ENCODE assay signal across 8 cellular contexts in genomic region chr5:36152324-36153298, GRCh38. TPM values are rescaled to one million over a fixed set of nuclear protein-coding genes. Genes with fewer than 3 reads are reported as not detected.
DNase-seq lines count a peak whose midpoint lies in the region; ATAC-seq and TF ChIP-seq lines count a peak whose summit lies in the region.

No MANE protein-coding gene starts in this region.

- no peak for TF ChIP-seq CTCF in H9 (conservative IDR thresholded peaks at IDR 0.05)
- TF ChIP-seq CTCF in Peyer's patch (IDR thresholded peaks at IDR 0.05), result no peak

- H4K5ac ChIP-seq in H9 (ENCODE audit: insufficient read length, low read depth, low read length), result no peak overlapping the region

- DNase-seq in DMS53 (lab: John Stamatoyannopoulos, UW) (peak; percentile 24), DMS53 treated with DMSO at 0.1 percent for 48 hours (lab: John Stamatoyannopoulos, UW; ENCODE audit: unreplicated experiment) (no peak), H9 (no peak), Peyer's patch (no peak)
- DNase-seq in effector memory CD4-positive, alpha-beta T cell, result no peak

- peak overlapping the region; percentile 96 for H3K9ac ChIP-seq in H9 (ENCODE audit: extremely low read depth, insufficient read length, low read length)
- peak overlapping the region; percentile 73 to 92 for H3K9ac ChIP-seq in mucosa of rectum (ENCODE audit: low read depth in 1 of 2, low read length in 2 of 2)

- H3K4me3 Mint-ChIP-seq in H9, result peak overlapping the region; percentile 88 to 95

- WGBS in H9 (ENCODE audit: extremely low coverage, insufficient read length, low lambda C conversion rate), result no CpG with 5 or more reads among the region's 24 CpGs

- no peaks in the 10 kb centered on the region for H4K20me1 ChIP-seq in H9 (ENCODE audit: control insufficient read depth, insufficient read depth, insufficient read length)

- H2AK5ac ChIP-seq in H9 (ENCODE audit: insufficient read length, low read length), result no peak overlapping the region

- H3K27me3 ChIP-seq in H9 (ENCODE audit: insufficient read depth, low read length), result no peaks in the 10 kb centered on the region
- no peaks in the 10 kb centered on the region for H3K27me3 ChIP-seq in Peyer's patch
- H3K27me3 ChIP-seq in effector memory CD4-positive, alpha-beta T cell (replicated peaks; ENCODE audit: control insufficient read depth, insufficient read depth, low read length, poor library complexity, severe bottlenecking), result no peaks in the 10 kb centered on the region
- no peaks in the 10 kb centered on the region for H3K27me3 ChIP-seq in mucosa of rectum (ENCODE audit: control insufficient read depth in 2 of 2, insufficient read depth in 2 of 2, low read length in 2 of 2)

- no peak overlapping the region for H2BK120ac ChIP-seq in H9 (ENCODE audit: low read depth, low read length, poor library complexity, severe bottlenecking)

- H3K79me2 ChIP-seq in H9 (ENCODE audit: insufficient read depth, low read length), result peaks cover 4% of the 10 kb centered on the region; the same call in 1 of the 2 replicates

- H2BK5ac ChIP-seq in H9 (ENCODE audit: insufficient read length, low read length), result no peak overlapping the region

- ATAC-seq in HG02981 (IDR thresholded peaks at IDR 0.05; ENCODE audit: unreplicated experiment) (no peak), HG03439 (IDR thresholded peaks at IDR 0.05; ENCODE audit: unreplicated experiment) (no peak)

- H3K18ac ChIP-seq in H9 (ENCODE audit: insufficient read length, low read depth, low read length), result no peak overlapping the region

- H3K27ac Mint-ChIP-seq in H9, result peak overlapping the region; percentile 43 to 92 (median 74)

- peaks cover 21 to 32% of the 10 kb centered on the region in 2 experiments for H3K4me1 Mint-ChIP-seq in H9

- H2AFZ ChIP-seq in H9 (ENCODE audit: low read length), result peak overlapping the region; percentile 42

- H3K14ac ChIP-seq in H9 (ENCODE audit: insufficient read depth, low read length), result peak overlapping the region; percentile 52; the same call in 1 of the 2 replicates

- no peak for TF ChIP-seq POLR2A in Peyer's patch (IDR thresholded peaks at IDR 0.05)

- no peak overlapping the region for H3T11ph ChIP-seq in H9 (ENCODE audit: low read length)

- H3K4me3 ChIP-seq in Peyer's patch (peak overlapping the region; percentile 70 to 94 (median 84)), mucosa of rectum (ENCODE audit: low read length in 2 of 2) (peak overlapping the region; percentile 91 to 98)
- peak overlapping the region; percentile 85 for H3K4me3 ChIP-seq in effector memory CD4-positive, alpha-beta T cell (ENCODE audit: insufficient read depth, low read depth, low read length, poor library complexity, severe bottlenecking)

- peak overlapping the region; percentile 92 for H3K4me2 ChIP-seq in H9 (ENCODE audit: insufficient read depth, insufficient read length, low read length)

- H3K27ac ChIP-seq in H9 (ENCODE audit: insufficient read length, low read depth, low read length), result no peak overlapping the region
- H3K27ac ChIP-seq in Peyer's patch, result peak overlapping the region in 2 of 4 donors; percentile 9 to 85
- peak overlapping the region; percentile 55 for H3K27ac ChIP-seq in effector memory CD4-positive, alpha-beta T cell (ENCODE audit: insufficient read depth, low read length, poor library complexity, severe bottlenecking)
- no peak overlapping the region for H3K27ac ChIP-seq in mucosa of rectum (ENCODE audit: low read depth in 2 of 2, low read length in 2 of 2)

- peaks cover 11% of the 10 kb centered on the region for H3K23me2 ChIP-seq in H9 (ENCODE audit: insufficient read length, low read depth, low read length, poor library complexity, severe bottlenecking)

- H3K27me3 Mint-ChIP-seq in H9 (ENCODE audit: low read depth), result no peaks in the 10 kb centered on the region

- H3K9me3 ChIP-seq in H9 (ENCODE audit: control insufficient read depth, low read depth, low read length), result no peaks in the 10 kb centered on the region
- H3K9me3 ChIP-seq in Peyer's patch, result no peaks in the 10 kb centered on the region
- no peaks in the 10 kb centered on the region for H3K9me3 ChIP-seq in effector memory CD4-positive, alpha-beta T cell (ENCODE audit: control insufficient read depth, low read length)
- no peaks in the 10 kb centered on the region for H3K9me3 ChIP-seq in mucosa of rectum (ENCODE audit: control insufficient read depth in 2 of 2, low read length in 2 of 2)

- peaks cover 19 to 45% (median 42%) of the 10 kb centered on the region in 3 experiments; a peak in 6 of 7 replicates for H3K36me3 Mint-ChIP-seq in H9 (ENCODE audit: insufficient read depth in 1 of 3, low read depth in 3 of 3)

- H3K9me3 Mint-ChIP-seq in H9, result 0 out of 5 replicates have a peak, but pooled peaks cover 0 to 3% of the 10 kb centered on the region in 2 experiments

- no peaks in the 10 kb centered on the region for H3K4me1 ChIP-seq in H9 (ENCODE audit: insufficient read depth, low read length)
- peaks cover 0 to 16% (median 5%) of the 10 kb centered on the region in 4 donors for H3K4me1 ChIP-seq in Peyer's patch
- H3K4me1 ChIP-seq in effector memory CD4-positive, alpha-beta T cell (ENCODE audit: control insufficient read depth, insufficient read depth, low read length, poor library complexity, severe bottlenecking), result peaks cover 13% of the 10 kb centered on the region
- peaks cover 5 to 7% of the 10 kb centered on the region in 2 donors for H3K4me1 ChIP-seq in mucosa of rectum (ENCODE audit: control insufficient read depth in 2 of 2, insufficient read depth in 2 of 2, low read length in 2 of 2)

- H2BK15ac ChIP-seq in H9 (ENCODE audit: low read depth, low read length), result no peak overlapping the region

- H3K36me3 ChIP-seq in Peyer's patch (peaks cover 0 to 6% (median 0%) of the 10 kb centered on the region in 3 donors), mucosa of rectum (ENCODE audit: control insufficient read depth in 2 of 2, insufficient read depth in 2 of 2, low read length in 2 of 2) (peaks cover 0 to 8% of the 10 kb centered on the region in 2 donors)
- peaks cover 8% of the 10 kb centered on the region for H3K36me3 ChIP-seq in effector memory CD4-positive, alpha-beta T cell (ENCODE audit: control insufficient read depth, insufficient read depth, low read length)

- H3K4ac ChIP-seq in H9 (ENCODE audit: low read depth, low read length), result no peak overlapping the region

- H2BK20ac ChIP-seq in H9 (ENCODE audit: low read depth, low read length, poor library complexity, severe bottlenecking), result no peak overlapping the region

- peaks cover 8% of the 10 kb centered on the region for H3K79me1 ChIP-seq in H9 (ENCODE audit: insufficient read depth, low read depth, low read length, poor library complexity, severe bottlenecking)

- no peak overlapping the region for H4K8ac ChIP-seq in H9 (replicated peaks; ENCODE audit: insufficient read length, low read depth, low read length)

- H4K91ac ChIP-seq in H9 (ENCODE audit: insufficient read length, low read depth, low read length), result no peak overlapping the region

- H2BK12ac ChIP-seq in H9 (ENCODE audit: insufficient read length, low read depth, low read length), result no peak overlapping the region

- no peak overlapping the region for H3K56ac ChIP-seq in H9 (ENCODE audit: insufficient read length, low read depth, low read length)

- H3K23ac ChIP-seq in H9 (ENCODE audit: insufficient read length, low read depth, low read length), result no peak overlapping the region

RNA-seq across cellular contexts. Expression of gene SKP2, which starts 0.7 kb away (rescaled TPM):
- total RNA-seq in H9 (2021) (100 and 103 TPM in 2 replicates), Peyer's patch (10 to 100 TPM; 13.8 to 30.5 (median 22.2) TPM)

RNA-seq across cellular contexts. Expression of gene LMBRD2, which starts 0.9 kb away (rescaled TPM):
- 4.3 and 5.3 TPM in 2 replicates for total RNA-seq in H9 (2021)
- total RNA-seq in Peyer's patch, result 10 to 100 TPM in 3 of 4 donors, 1 to 10 TPM in 1; 9.9 to 55.3 (median 22.0) TPM
